In genomic region chr15:78880828-78881227, GRCh38 we compare ENCODE assay signal across 23 cellular contexts. TPM values are rescaled to one million over a fixed set of nuclear protein-coding genes. Genes with fewer than 3 reads are reported as not detected.
DNase-seq lines count a peak whose midpoint lies in the region; ATAC-seq and TF ChIP-seq lines count a peak whose summit lies in the region.
"Had no signal": no experiment of that assay in that cellular context is flagged by ENCODE, and none has a peak within 500 bp of the region (broad histone marks: within the 10 kb centered on the region; RNA-seq: fewer than 3 reads in every experiment).

No MANE protein-coding gene starts in this region.

- TF ChIP-seq CTCF in SK-N-SH (IDR thresholded peaks at IDR 0.05) (no peak), Loucy (conservative IDR thresholded peaks at IDR 0.05; ENCODE audit: low read length) (no peak), Caco-2 (IDR thresholded peaks at IDR 0.05; ENCODE audit: insufficient read depth in 1 of 2, low read depth in 1 of 2, low read length in 1 of 2, severe bottlenecking in 1 of 2, unreplicated experiment in 1 of 2) (no peak)

- no peak overlapping the region for H3K27ac ChIP-seq in SK-N-SH (ENCODE audit: low read depth in 2 of 2, low read length in 1 of 2)
- H3K27ac ChIP-seq in trophoblast cell (ENCODE audit: low read depth, low read length) = no peak overlapping the region
- H3K27ac ChIP-seq: 22Rv1, cardiac muscle cell had no signal

- H3K27me3 ChIP-seq in SK-N-SH (ENCODE audit: insufficient read depth) = no peaks in the 10 kb centered on the region
- H3K27me3 ChIP-seq in Loucy (ENCODE audit: insufficient read depth, low read length, poor library complexity, severe bottlenecking) = no peaks in the 10 kb centered on the region
- no peaks in the 10 kb centered on the region for H3K27me3 ChIP-seq in trophoblast cell (ENCODE audit: insufficient read depth, low read length)
- no peaks in the 10 kb centered on the region for H3K27me3 ChIP-seq in Caco-2 (replicated peaks; ENCODE audit: control insufficient read depth, insufficient read depth, low read length)
- H3K27me3 ChIP-seq: BE2C, cardiac muscle cell, transverse colon had no signal

- peak overlapping the region; percentile 41 to 99 for H3K4me3 Mint-ChIP-seq in effector memory CD8-positive, alpha-beta T cell
- H3K4me3 Mint-ChIP-seq in Caco-2 (ENCODE audit: unreplicated experiment) = no peak overlapping the region
- H3K4me3 Mint-ChIP-seq: activated CD8-positive, alpha-beta T cell treated with anti-CD3 and anti-CD28 coated beads for 36 hours; nephron; T-helper 2 cell treated with Interferon-gamma antibody and Interleukin-4, amounts not matched to agents 5 μg/mL and 100 μg/mL, for 36 hours had no signal

- H3K4me2 ChIP-seq in SK-N-SH = 0 out of 2 replicates have a peak overlapping the region, but pooled peaks have one; percentile 13
- peak overlapping the region; percentile 94 for H3K4me2 ChIP-seq in Loucy (ENCODE audit: low read depth, low read length, poor library complexity, severe bottlenecking)
- no peak overlapping the region for H3K4me2 ChIP-seq in trophoblast cell (ENCODE audit: low read length)

- H2BK5ac ChIP-seq in trophoblast cell (ENCODE audit: low read depth, low read length, poor library complexity) = no peak overlapping the region

- peak overlapping the region; percentile 75 for H3K4ac ChIP-seq in trophoblast cell (ENCODE audit: low read depth, low read length)

- DNase-seq in SK-N-SH = no peak
- DNase-seq in effector memory CD8-positive, alpha-beta T cell = no peak
- DNase-seq in trophoblast cell = peak in 1 of 2 donors; percentile 85
- no peak for DNase-seq in superior temporal gyrus (ENCODE audit: extremely low spot score)
- no peak for DNase-seq in Caco-2
- DNase-seq: activated CD4-positive, CD25-positive, alpha-beta regulatory T cell; activated CD8-positive, alpha-beta T cell treated with anti-CD3 and anti-CD28 coated beads for 36 hours; amniotic stem cell; BE2C; left cardiac atrium; NCI-H1092 treated with DMSO at 0.1 percent for 48 hours; NCI-H2081 treated with DMSO at 0.1 percent for 48 hours; NCI-H510A treated with DMSO at 0.1 percent for 48 hours; stimulated activated CD4-positive, alpha-beta T cell treated with anti-CD3 and anti-CD28 coated beads, Interleukin-2, amount 100 ng/mL, for 48 hours; stimulated activated naive CD8-positive, alpha-beta T cell treated with anti-CD3 and anti-CD28 coated beads, Interleukin-15, Interleukin-2, amounts not matched to agents 100 U/mL and 50 U/mL, for 24 hours; transverse colon had no signal

- WGBS in SK-N-SH (ENCODE audit: low lambda C conversion rate) = 95% methylated on average over 1 of the region's 1 CpG
- no CpG with 5 or more reads among the region's 1 CpG for WGBS in trophoblast cell (ENCODE audit: extremely low coverage, insufficient coverage, insufficient read length)

- no peak overlapping the region for H3K23ac ChIP-seq in trophoblast cell (ENCODE audit: low read length)

- ATAC-seq in SK-N-SH treated with all-trans-retinoic acid at 6 μM for 48 hours (no peak), GM19452 (IDR thresholded peaks at IDR 0.05; ENCODE audit: unreplicated experiment) (no peak)
- no peak for ATAC-seq in effector memory CD8-positive, alpha-beta T cell (replicated peaks)
- ATAC-seq: left cardiac atrium had no signal

- H3K36me3 Mint-ChIP-seq in effector memory CD8-positive, alpha-beta T cell (ENCODE audit: insufficient read depth) = peaks cover 82% of the 10 kb centered on the region
- H3K36me3 Mint-ChIP-seq in Caco-2 (ENCODE audit: insufficient read depth, unreplicated experiment) = peaks cover 64% of the 10 kb centered on the region

- no peak overlapping the region for H3K14ac ChIP-seq in trophoblast cell (ENCODE audit: low read length)

- no peaks in the 10 kb centered on the region for H3K27me3 Mint-ChIP-seq in effector memory CD8-positive, alpha-beta T cell
- H3K27me3 Mint-ChIP-seq in Caco-2 (ENCODE audit: insufficient read depth, unreplicated experiment) = no peaks in the 10 kb centered on the region
- H3K27me3 Mint-ChIP-seq: activated CD8-positive, alpha-beta T cell treated with anti-CD3 and anti-CD28 coated beads for 36 hours had no signal

- H2BK12ac ChIP-seq in trophoblast cell (ENCODE audit: low read length) = no peak overlapping the region

- TF ChIP-seq RAD21 in SK-N-SH (IDR thresholded peaks at IDR 0.05; ENCODE audit: low read length) = no peak

- CTCF ChIA-PET in SK-N-SH (lab: Yijun Ruan, JAX) (interaction anchor here (1.2 kb wide), 1 partner anchor 24 kb away, joined by 3 read pairs; no protein-coding TSS in a partner anchor), Caco-2 (lab: Charles Lee) (no interaction called here)

- H3K4me1 ChIP-seq in SK-N-SH (ENCODE audit: control insufficient read depth in 1 of 2, insufficient read depth in 2 of 2, low read depth in 1 of 2, low read length in 1 of 2) (peaks cover 0 to 42% of the 10 kb centered on the region in 2 experiments; a peak in 3 of 4 replicates), Loucy (ENCODE audit: insufficient read depth, low read length, poor library complexity, severe bottlenecking) (peaks cover 73% of the 10 kb centered on the region), trophoblast cell (ENCODE audit: control insufficient read depth in 1 of 2, insufficient read depth in 2 of 2, low read length in 2 of 2) (peaks cover 0 to 6% of the 10 kb centered on the region in 2 experiments), Caco-2 (peaks cover 17% of the 10 kb centered on the region)
- H3K4me1 ChIP-seq: BE2C had no signal

- no peak overlapping the region for H4K91ac ChIP-seq in trophoblast cell (ENCODE audit: low read depth, low read length)

- peaks cover 40 to 66% of the 10 kb centered on the region in 2 donors for H3K4me1 Mint-ChIP-seq in effector memory CD8-positive, alpha-beta T cell (ENCODE audit: low read depth in 2 of 2)
- H3K4me1 Mint-ChIP-seq in Caco-2 (ENCODE audit: low read depth, unreplicated experiment) = peaks cover 2% of the 10 kb centered on the region

- H3F3A ChIP-seq in SK-N-SH (replicated peaks; ENCODE audit: insufficient read depth) (peaks cover 26% of the 10 kb centered on the region), Loucy (ENCODE audit: low read depth) (no peaks in the 10 kb centered on the region)

- intact Hi-C loops in Caco-2 (cut with micrococcal nuclease; ENCODE audit: unreplicated experiment) = no loop called here

- no peaks in the 10 kb centered on the region for H3K79me1 ChIP-seq in trophoblast cell (ENCODE audit: low read length)

- POLR2A ChIA-PET in SK-N-SH (lab: Yijun Ruan, JAX) = no interaction called here
- POLR2A ChIA-PET in Caco-2 (lab: Charles Lee) = no interaction called here

- H3K9ac ChIP-seq in SK-N-SH (no peak overlapping the region), Loucy (ENCODE audit: low read depth, low read length, poor library complexity, severe bottlenecking) (no peak overlapping the region), trophoblast cell (ENCODE audit: low read length) (no peak overlapping the region)

- H3K9me3 ChIP-seq in SK-N-SH (no peaks in the 10 kb centered on the region), Loucy (ENCODE audit: insufficient read depth, low read depth, low read length) (no peaks in the 10 kb centered on the region), trophoblast cell (ENCODE audit: insufficient read depth, low read depth, low read length) (no peaks in the 10 kb centered on the region), Caco-2 (no peaks in the 10 kb centered on the region)
- H3K9me3 ChIP-seq: BE2C, transverse colon had no signal

- no peaks in the 10 kb centered on the region for H3K9me3 Mint-ChIP-seq in effector memory CD8-positive, alpha-beta T cell
- no peaks in the 10 kb centered on the region for H3K9me3 Mint-ChIP-seq in Caco-2 (ENCODE audit: unreplicated experiment)
- H3K9me3 Mint-ChIP-seq: activated CD8-positive, alpha-beta T cell treated with anti-CD3 and anti-CD28 coated beads for 36 hours; nephron; T-helper 2 cell treated with Interferon-gamma antibody and Interleukin-4, amounts not matched to agents 5 μg/mL and 100 μg/mL, for 36 hours had no signal

- H3K9me2 ChIP-seq in SK-N-SH (no peaks in the 10 kb centered on the region), Loucy (replicated peaks; ENCODE audit: low read depth, low read length) (no peaks in the 10 kb centered on the region)

- H2AK5ac ChIP-seq in trophoblast cell (ENCODE audit: low read length) = no peak overlapping the region

- H2BK120ac ChIP-seq in trophoblast cell (ENCODE audit: insufficient read depth, low read length, poor library complexity) = no peak overlapping the region

- H4K20me1 ChIP-seq in SK-N-SH (ENCODE audit: insufficient read depth) = peaks cover 100% of the 10 kb centered on the region
- peaks cover 99% of the 10 kb centered on the region for H4K20me1 ChIP-seq in Loucy (ENCODE audit: insufficient read depth, low read length, poor library complexity, severe bottlenecking)

- H3K36me3 ChIP-seq in SK-N-SH (replicated peaks in 1 of 2; ENCODE audit: control insufficient read depth in 1 of 2, insufficient read depth in 2 of 2, low read length in 1 of 2) (peaks cover 47 to 48% of the 10 kb centered on the region in 2 experiments), Loucy (ENCODE audit: insufficient read depth, low read length) (peaks cover 54% of the 10 kb centered on the region), trophoblast cell (ENCODE audit: control insufficient read depth in 1 of 2, insufficient read depth in 2 of 2, low read length in 2 of 2) (peaks cover 17 to 22% of the 10 kb centered on the region in 2 experiments), Caco-2 (ENCODE audit: control insufficient read depth, insufficient read depth, low read length) (no peaks in the 10 kb centered on the region)

- BruUV-seq in Caco-2 (replicated peaks; lab: Mats Ljungman, UMichigan) = no TSS peak

- H4K8ac ChIP-seq in trophoblast cell (ENCODE audit: low read depth, low read length) = no peak overlapping the region

- H3K4me3 ChIP-seq in SK-N-SH (ENCODE audit: low read depth in 2 of 2, low read length in 1 of 2) (no peak overlapping the region), Loucy (ENCODE audit: low read length, poor library complexity, severe bottlenecking) (peak overlapping the region; percentile 96), trophoblast cell (ENCODE audit: low read depth, low read length) (no peak overlapping the region), Caco-2 (ENCODE audit: low read depth, low read length) (no peak overlapping the region)
- H3K4me3 ChIP-seq: cardiac muscle cell, transverse colon had no signal

- H3K27ac Mint-ChIP-seq in effector memory CD8-positive, alpha-beta T cell = peak overlapping the region; percentile 51 to 55
- no peak overlapping the region for H3K27ac Mint-ChIP-seq in Caco-2 (ENCODE audit: unreplicated experiment)
- H3K27ac Mint-ChIP-seq: nephron; T-helper 2 cell treated with Interferon-gamma antibody and Interleukin-4, amounts not matched to agents 5 μg/mL and 100 μg/mL, for 36 hours had no signal

- H3K79me2 ChIP-seq in SK-N-SH (ENCODE audit: insufficient read depth) (peaks cover 100% of the 10 kb centered on the region), Loucy (ENCODE audit: insufficient read depth, low read length) (peaks cover 100% of the 10 kb centered on the region), trophoblast cell (ENCODE audit: control insufficient read depth, insufficient read depth, low read length, poor library complexity) (peaks cover 32% of the 10 kb centered on the region)

- no peak overlapping the region for H3K18ac ChIP-seq in trophoblast cell (ENCODE audit: low read length)

- H4K12ac ChIP-seq in trophoblast cell (ENCODE audit: low read depth, low read length) = no peak overlapping the region

- H2AFZ ChIP-seq in SK-N-SH (ENCODE audit: low read depth) (no peak overlapping the region), Loucy (ENCODE audit: low read length) (no peak overlapping the region), trophoblast cell (ENCODE audit: insufficient read depth, low read length, poor library complexity) (no peak overlapping the region)

- TF ChIP-seq EP300 in SK-N-SH (IDR thresholded peaks at IDR 0.05; ENCODE audit: borderline replicate concordance in 1 of 2, low read depth in 1 of 2, low read length in 1 of 2) = no peak

RNA-seq across cellular contexts. Expression of gene MORF4L1, which starts 8.1 kb away (rescaled TPM):
- polyA plus RNA-seq in SK-N-SH (2012; rRNA removed) = 163 and 174 TPM in 2 replicates
- polyA plus RNA-seq in SK-N-SH (2012; cell fraction: cytosol; rRNA removed) = 248 and 402 TPM in 2 replicates
- polyA plus RNA-seq in SK-N-SH (2012; cell fraction: nucleus; rRNA removed) = 56.0 and 94.9 TPM in 2 replicates
- polyA plus RNA-seq in trophoblast cell (2013) = 506 and 531 TPM in 2 replicates
- total RNA-seq in Caco-2 (2022) = 424 and 426 TPM in 2 replicates
